Comparison of ENCODE assay signal across 1 cellular context in genomic region chr10:132375116-132375794, GRCh38.
A peak's percentile ranks its signal among the peaks of the same experiment; 100 is the strongest.
TF ChIP-seq lines count a peak whose summit lies in the region.

No MANE protein-coding gene starts in this region.

TF ChIP-seq in Ishikawa, 13 proteins besides CTCF, POLR2A, EP300 and RAD21 (continued from another document):
- peak; percentile 74 for TF ChIP-seq MAX (IDR thresholded peaks at IDR 0.05)
